8 cellular contexts compared by ENCODE assay signal in genomic region chr16:73878616-73879015, GRCh38.
DNase-seq lines count a peak whose midpoint lies in the region; ATAC-seq, FAIRE-seq and TF ChIP-seq lines count a peak whose summit lies in the region.

No MANE protein-coding gene starts in this region.

- H3K4me3 ChIP-seq in A549 (no peak overlapping the region), brain microvascular endothelial cell (ENCODE audit: low read depth, low read length) (no peak overlapping the region), left lung (no peak overlapping the region)
- H3K4me3 ChIP-seq in effector memory CD4-positive, alpha-beta T cell (ENCODE audit: insufficient read depth, low read depth, low read length, poor library complexity, severe bottlenecking), result no peak overlapping the region

- peak; percentile 27 to 78 for DNase-seq in A549 (ENCODE audit: low read depth in 1 of 2, low spot score in 1 of 2)
- DNase-seq in GM20000 (ENCODE audit: low spot score), result peak; percentile 37
- peak; percentile 66 for DNase-seq in NCI-H345 treated with DMSO at 0.1 percent for 48 hours (lab: John Stamatoyannopoulos, UW; ENCODE audit: unreplicated experiment)
- DNase-seq in brain microvascular endothelial cell, result peak; percentile 61
- DNase-seq in left lung, result no peak
- no peak for DNase-seq in effector memory CD4-positive, alpha-beta T cell
- DNase-seq in activated CD4-positive, CD25-positive, alpha-beta regulatory T cell treated with anti-CD3 and anti-CD28 coated beads, Interleukin-2, amount 50 U/mL, for 72 hours, result no peak
- DNase-seq in NK-92 treated with Interleukin-12 subunit alpha and Interleukin-12 subunit beta, amount 100 ng/mL, for 24 hours (lab: John Stamatoyannopoulos, UW), result no peak

- no peak overlapping the region for H3K27ac ChIP-seq in A549
- no peak overlapping the region for H3K27ac ChIP-seq in brain microvascular endothelial cell
- H3K27ac ChIP-seq in left lung, result no peak overlapping the region
- H3K27ac ChIP-seq in effector memory CD4-positive, alpha-beta T cell (ENCODE audit: insufficient read depth, low read length, poor library complexity, severe bottlenecking), result no peak overlapping the region

- CTCF ChIA-PET in A549 (lab: Yijun Ruan, JAX), result interaction anchor here (0.6 to 2.3 kb wide), 34 partner anchors 9 to 1754 kb away, joined by 3 to 12 read pairs (median 4); no protein-coding TSS in a partner anchor

- peak; percentile 72 for TF ChIP-seq CTCF in A549 (IDR thresholded peaks at IDR 0.05)
- no peak for TF ChIP-seq CTCF in GM20000 (IDR thresholded peaks at IDR 0.05; ENCODE audit: extremely low read depth, missing control alignments)
- peak; percentile 58 for TF ChIP-seq CTCF in brain microvascular endothelial cell (IDR thresholded peaks at IDR 0.05; ENCODE audit: low read depth, low read length, missing control alignments)
- peak in 1 of 2 donors; percentile 35 for TF ChIP-seq CTCF in left lung (IDR thresholded peaks at IDR 0.05)

- no peak overlapping the region for H3K4me2 ChIP-seq in A549

- WGBS in A549 (ENCODE audit: missing lambda C conversion rate), result 0% methylated on average over 2 of the region's 2 CpGs

- TF ChIP-seq EP300 in A549 (IDR thresholded peaks at IDR 0.05), result no peak

- no peaks in the 10 kb centered on the region for H3K36me3 ChIP-seq in brain microvascular endothelial cell (replicated peaks)
- no peaks in the 10 kb centered on the region for H3K36me3 ChIP-seq in left lung
- no peaks in the 10 kb centered on the region for H3K36me3 ChIP-seq in effector memory CD4-positive, alpha-beta T cell (ENCODE audit: control insufficient read depth, insufficient read depth, low read length)

- H3K27me3 ChIP-seq in brain microvascular endothelial cell (replicated peaks) (no peaks in the 10 kb centered on the region), left lung (peaks cover 0 to 11% of the 10 kb centered on the region in 2 donors)
- H3K27me3 ChIP-seq in effector memory CD4-positive, alpha-beta T cell (replicated peaks; ENCODE audit: control insufficient read depth, insufficient read depth, low read length, poor library complexity, severe bottlenecking), result no peaks in the 10 kb centered on the region

- no peak for TF ChIP-seq POLR2A in A549 (IDR thresholded peaks at IDR 0.05; ENCODE audit: low read length)

- no peaks in the 10 kb centered on the region for H3K9me3 ChIP-seq in A549
- H3K9me3 ChIP-seq in left lung, result no peaks in the 10 kb centered on the region
- no peaks in the 10 kb centered on the region for H3K9me3 ChIP-seq in effector memory CD4-positive, alpha-beta T cell (ENCODE audit: control insufficient read depth, low read length)

- intact Hi-C loops in left lung (cut with DNase I), result no loop called here

- in situ Hi-C loops in brain microvascular endothelial cell (cut with HindIII; ENCODE audit: low pct_ligation_motif_present, low sequenced_read_pairs), result no loop called here

- H3K4me1 ChIP-seq in A549 (no peaks in the 10 kb centered on the region), left lung (no peaks in the 10 kb centered on the region)
- no peaks in the 10 kb centered on the region for H3K4me1 ChIP-seq in effector memory CD4-positive, alpha-beta T cell (ENCODE audit: control insufficient read depth, insufficient read depth, low read length, poor library complexity, severe bottlenecking)

- no peak for FAIRE-seq in A549 (lab: Jason Lieb, UNC)

- TF ChIP-seq RAD21 in A549 (conservative IDR thresholded peaks at IDR 0.05 in 1 of 2, IDR thresholded peaks at IDR 0.05 in 1 of 2), result peak; percentile 80 to 81

- ATAC-seq in A549, result peak; percentile 75 to 76; a peak in 5 of 6 replicates
- ATAC-seq in left lung, result peak; percentile 69

- POLR2A ChIA-PET in A549 (lab: Yijun Ruan, JAX), result no interaction called here

TF ChIP-seq in A549, 52 proteins besides CTCF, POLR2A, EP300 and RAD21:
- TF ChIP-seq CBX2 (IDR thresholded peaks at IDR 0.05; ENCODE audit: borderline replicate concordance, low read depth), result no peak
- TF ChIP-seq SMC3 (IDR thresholded peaks at IDR 0.05), result peak; percentile 56
- no peak for TF ChIP-seq ELK1 (IDR thresholded peaks at IDR 0.05; ENCODE audit: low read depth, low read length)
TF ChIP-seq in A549: peak in this region for 1.

Comparison
In these comparisons a context has a peak if more than half of its experiments do, and no peak if none do; other contexts are left out.
1. DNase-seq: peak in A549 (2 of 2), GM20000 (single experiment), NCI-H345 treated with DMSO at 0.1 percent for 48 hours (single experiment) and brain microvascular endothelial cell (single experiment); none in left lung (0 of 2), effector memory CD4-positive, alpha-beta T cell (0 of 3), activated CD4-positive, CD25-positive, alpha-beta regulatory T cell treated with anti-CD3 and anti-CD28 coated beads, Interleukin-2, amount 50 U/mL, for 72 hours (single experiment) and NK-92 treated with Interleukin-12 subunit alpha and Interleukin-12 subunit beta, amount 100 ng/mL, for 24 hours (single experiment).